Comparison of ENCODE assay signal across 25 cellular contexts in the genomic region with DNA sequence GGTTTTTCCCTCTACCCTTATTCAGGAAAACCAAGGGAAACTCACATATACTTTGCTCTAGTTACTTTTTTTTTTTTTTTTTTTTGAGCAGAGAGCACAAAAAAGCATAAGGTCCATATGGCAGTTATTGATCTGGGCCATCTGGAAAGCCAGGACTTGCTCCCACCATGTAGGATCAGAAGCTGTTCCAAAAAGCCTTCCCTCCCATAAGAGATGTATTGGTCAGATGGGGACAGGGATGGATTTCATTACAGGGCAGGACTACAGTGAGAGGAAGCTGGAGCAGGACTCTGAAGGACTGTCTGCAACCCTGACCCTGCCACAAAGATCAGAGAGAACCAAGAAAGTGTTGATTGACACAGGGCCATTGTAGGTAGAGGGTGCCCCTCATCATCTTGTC. TPM values are rescaled to one million over a fixed set of nuclear protein-coding genes. Genes with fewer than 3 reads are reported as not detected.
DNase-seq lines count a peak whose midpoint lies in the region; ATAC-seq and TF ChIP-seq lines count a peak whose summit lies in the region.
"Had no signal": no experiment of that assay in that cellular context is flagged by ENCODE, and none has a peak within 500 bp of the region (broad histone marks: within the 10 kb centered on the region; RNA-seq: fewer than 3 reads in every experiment).

No MANE protein-coding gene starts in this region.

- H3K27ac Mint-ChIP-seq in nephron progenitor cell = peak overlapping the region; percentile 70
- H3K27ac Mint-ChIP-seq in activated naive CD8-positive, alpha-beta T cell treated with anti-CD3 and anti-CD28 coated beads for 36 hours = no peak overlapping the region
- H3K27ac Mint-ChIP-seq: CD4-positive, alpha-beta T cell had no signal

- no peaks in the 10 kb centered on the region for H3K9me2 ChIP-seq in SK-N-SH

- POLR2A ChIA-PET in SK-N-SH (lab: Yijun Ruan, JAX) = no interaction called here

- H3F3A ChIP-seq in SK-N-SH (replicated peaks; ENCODE audit: insufficient read depth) = no peaks in the 10 kb centered on the region

- H3K9me3 ChIP-seq in SK-N-SH = no peaks in the 10 kb centered on the region
- no peaks in the 10 kb centered on the region for H3K9me3 ChIP-seq in WERI-Rb-1 (ENCODE audit: severe bottlenecking)
- H3K9me3 ChIP-seq: BLaER1, SJCRH30 had no signal

- TF ChIP-seq EP300 in SK-N-SH (IDR thresholded peaks at IDR 0.05; ENCODE audit: borderline replicate concordance in 1 of 2, low read depth in 1 of 2, low read length in 1 of 2) = no peak

- DNase-seq in SK-N-SH = peak; percentile 59
- peak; percentile 77 for DNase-seq in WERI-Rb-1
- no peak for DNase-seq in nephron progenitor cell
- DNase-seq in activated CD4-positive, alpha-beta T cell treated with anti-CD3 and anti-CD28 coated beads for 4 hours = no peak
- no peak for DNase-seq in activated CD4-positive, alpha-beta T cell treated with anti-CD3 and anti-CD28 coated beads, Interleukin-2, amount 50 U/mL, for 48 hours
- no peak for DNase-seq in activated naive CD8-positive, alpha-beta T cell treated with anti-CD3 and anti-CD28 coated beads for 36 hours
- DNase-seq: ACHN; CD4-positive, alpha-beta T cell; COR-L47; DND-41; GOT3; HCEC 1CT; IMR-90; MV-4-11; NCI-H1105 treated with DMSO at 0.1 percent for 48 hours; NCI-H2081 treated with DMSO at 0.1 percent for 48 hours; NCI-H510A treated with DMSO at 0.1 percent for 48 hours; OCI-M1; SJCRH30 had no signal

- H3K4me3 Mint-ChIP-seq in nephron progenitor cell = no peak overlapping the region
- no peak overlapping the region for H3K4me3 Mint-ChIP-seq in activated naive CD8-positive, alpha-beta T cell treated with anti-CD3 and anti-CD28 coated beads for 36 hours
- H3K4me3 Mint-ChIP-seq: CD4-positive, alpha-beta T cell had no signal

- H3K27ac ChIP-seq in SK-N-SH (ENCODE audit: low read depth in 2 of 2, low read length in 1 of 2) (no peak overlapping the region), WERI-Rb-1 (peak overlapping the region; percentile 78)
- H3K27ac ChIP-seq: 22Rv1, BLaER1, KMS-11, SJCRH30 had no signal

- CTCF ChIA-PET in SK-N-SH (lab: Yijun Ruan, JAX) = interaction anchor here (1.2 kb wide), 1 partner anchor 36 kb away, joined by 6 read pairs; no protein-coding TSS in a partner anchor

- peaks cover 54% of the 10 kb centered on the region for H3K4me1 Mint-ChIP-seq in nephron progenitor cell
- H3K4me1 Mint-ChIP-seq in activated naive CD8-positive, alpha-beta T cell treated with anti-CD3 and anti-CD28 coated beads for 36 hours = no peaks in the 10 kb centered on the region

- no peak overlapping the region for H2AFZ ChIP-seq in SK-N-SH (ENCODE audit: low read depth)

- no peaks in the 10 kb centered on the region for H4K20me1 ChIP-seq in SK-N-SH (ENCODE audit: insufficient read depth)
- H4K20me1 ChIP-seq: BLaER1 had no signal

- no peak overlapping the region for H3K9ac ChIP-seq in SK-N-SH
- H3K9ac ChIP-seq: BLaER1, KMS-11 had no signal

- peaks cover 80% of the 10 kb centered on the region for H3K36me3 Mint-ChIP-seq in nephron progenitor cell (ENCODE audit: low read depth)
- no peaks in the 10 kb centered on the region for H3K36me3 Mint-ChIP-seq in activated naive CD8-positive, alpha-beta T cell treated with anti-CD3 and anti-CD28 coated beads for 36 hours

- H3K36me3 ChIP-seq in SK-N-SH (replicated peaks in 1 of 2; ENCODE audit: control insufficient read depth in 1 of 2, insufficient read depth in 2 of 2, low read length in 1 of 2) (peaks cover 59 to 69% of the 10 kb centered on the region in 2 experiments), WERI-Rb-1 (peaks cover 38% of the 10 kb centered on the region)

- ATAC-seq in SK-N-SH treated with all-trans-retinoic acid at 6 μM for 48 hours (no peak), GM18868 (IDR thresholded peaks at IDR 0.05; ENCODE audit: unreplicated experiment) (no peak)
- ATAC-seq: GM12878 had no signal

- no peaks in the 10 kb centered on the region for H3K9me3 Mint-ChIP-seq in nephron progenitor cell
- H3K9me3 Mint-ChIP-seq in activated naive CD8-positive, alpha-beta T cell treated with anti-CD3 and anti-CD28 coated beads for 36 hours = no peaks in the 10 kb centered on the region
- H3K9me3 Mint-ChIP-seq: CD4-positive, alpha-beta T cell had no signal

- TF ChIP-seq CTCF in SK-N-SH (IDR thresholded peaks at IDR 0.05) = no peak
- no peak for TF ChIP-seq CTCF in WERI-Rb-1 (IDR thresholded peaks at IDR 0.05; ENCODE audit: low read depth, low read length)
- TF ChIP-seq CTCF in nephron progenitor cell (IDR thresholded peaks at IDR 0.05) = no peak

- H3K27me3 Mint-ChIP-seq in nephron progenitor cell (ENCODE audit: low read depth, poor library complexity) = peaks cover 4% of the 10 kb centered on the region
- peaks cover 16% of the 10 kb centered on the region for H3K27me3 Mint-ChIP-seq in activated naive CD8-positive, alpha-beta T cell treated with anti-CD3 and anti-CD28 coated beads for 36 hours

- no peaks in the 10 kb centered on the region for H3K79me2 ChIP-seq in SK-N-SH (ENCODE audit: insufficient read depth)

- TF ChIP-seq RAD21 in SK-N-SH (IDR thresholded peaks at IDR 0.05; ENCODE audit: low read length) = no peak

- no peak overlapping the region for H3K4me2 ChIP-seq in SK-N-SH
- H3K4me2 ChIP-seq: BLaER1, KMS-11 had no signal

- no peaks in the 10 kb centered on the region for H3K27me3 ChIP-seq in SK-N-SH (ENCODE audit: insufficient read depth)
- H3K27me3 ChIP-seq in WERI-Rb-1 (ENCODE audit: insufficient read depth, low read depth, severe bottlenecking) = no peaks in the 10 kb centered on the region
- H3K27me3 ChIP-seq: BLaER1, SJCRH30 had no signal

- H3K4me3 ChIP-seq in SK-N-SH (ENCODE audit: low read depth in 2 of 2, low read length in 1 of 2) = no peak overlapping the region
- H3K4me3 ChIP-seq in WERI-Rb-1 (ENCODE audit: low read depth, low read length) = no peak overlapping the region
- H3K4me3 ChIP-seq: BLaER1, GM12878, SJCRH30 had no signal

- peaks cover 4 to 13% of the 10 kb centered on the region in 2 experiments; a peak in 3 of 4 replicates for H3K4me1 ChIP-seq in SK-N-SH (ENCODE audit: control insufficient read depth in 1 of 2, insufficient read depth in 2 of 2, low read depth in 1 of 2, low read length in 1 of 2)
- H3K4me1 ChIP-seq: BLaER1, SJCRH30 had no signal

TF ChIP-seq in SK-N-SH, 30 proteins besides CTCF, POLR2A, EP300 and RAD21:
- TF ChIP-seq FOSL2 (IDR thresholded peaks at IDR 0.05; ENCODE audit: borderline replicate concordance, low read depth) (no peak), MXI1 (IDR thresholded peaks at IDR 0.05; ENCODE audit: low read depth, low read length) (no peak), CHD2 (IDR thresholded peaks at IDR 0.05; ENCODE audit: low read length, partially characterized antibody) (no peak), SMC3 (IDR thresholded peaks at IDR 0.05; ENCODE audit: low read depth, low read length) (no peak)

TF ChIP-seq in SK-N-SH treated with all-trans-retinoic acid at 6 μM for 48 hours, 23 proteins besides CTCF, POLR2A, EP300 and RAD21 (continues in another document):
- TF ChIP-seq SNAI2 (CRISPR knock-in tag; IDR thresholded peaks at IDR 0.05) (no peak), TOX (CRISPR knock-in tag; IDR thresholded peaks at IDR 0.05; ENCODE audit: borderline replicate concordance) (no peak), ESRRG (CRISPR knock-in tag; IDR thresholded peaks at IDR 0.05) (no peak), BACH2 (CRISPR knock-in tag; IDR thresholded peaks at IDR 0.05; ENCODE audit: borderline replicate concordance) (no peak), CSDC2 (CRISPR knock-in tag; IDR thresholded peaks at IDR 0.05) (no peak), ZFP3 (CRISPR knock-in tag; IDR thresholded peaks at IDR 0.05) (no peak), ARNTL (CRISPR knock-in tag; IDR thresholded peaks at IDR 0.05; ENCODE audit: borderline replicate concordance, low read depth) (no peak), RARB (CRISPR knock-in tag; IDR thresholded peaks at IDR 0.05) (no peak)
- TF ChIP-seq, protein P1, sequence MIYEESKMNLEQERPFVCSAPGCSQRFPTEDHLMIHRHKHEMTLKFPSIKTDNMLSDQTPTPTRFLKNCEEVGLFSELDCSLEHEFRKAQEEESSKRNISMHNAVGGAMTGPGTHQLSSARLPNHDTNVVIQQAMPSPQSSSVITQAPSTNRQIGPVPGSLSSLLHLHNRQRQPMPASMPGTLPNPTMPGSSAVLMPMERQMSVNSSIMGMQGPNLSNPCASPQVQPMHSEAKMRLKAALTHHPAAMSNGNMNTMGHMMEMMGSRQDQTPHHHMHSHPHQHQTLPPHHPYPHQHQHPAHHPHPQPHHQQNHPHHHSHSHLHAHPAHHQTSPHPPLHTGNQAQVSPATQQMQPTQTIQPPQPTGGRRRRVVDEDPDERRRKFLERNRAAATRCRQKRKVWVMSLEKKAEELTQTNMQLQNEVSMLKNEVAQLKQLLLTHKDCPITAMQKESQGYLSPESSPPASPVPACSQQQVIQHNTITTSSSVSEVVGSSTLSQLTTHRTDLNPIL (CRISPR knock-in tag; IDR thresholded peaks at IDR 0.05; ENCODE audit: low read depth) = no peak
- TF ChIP-seq, protein P2, sequence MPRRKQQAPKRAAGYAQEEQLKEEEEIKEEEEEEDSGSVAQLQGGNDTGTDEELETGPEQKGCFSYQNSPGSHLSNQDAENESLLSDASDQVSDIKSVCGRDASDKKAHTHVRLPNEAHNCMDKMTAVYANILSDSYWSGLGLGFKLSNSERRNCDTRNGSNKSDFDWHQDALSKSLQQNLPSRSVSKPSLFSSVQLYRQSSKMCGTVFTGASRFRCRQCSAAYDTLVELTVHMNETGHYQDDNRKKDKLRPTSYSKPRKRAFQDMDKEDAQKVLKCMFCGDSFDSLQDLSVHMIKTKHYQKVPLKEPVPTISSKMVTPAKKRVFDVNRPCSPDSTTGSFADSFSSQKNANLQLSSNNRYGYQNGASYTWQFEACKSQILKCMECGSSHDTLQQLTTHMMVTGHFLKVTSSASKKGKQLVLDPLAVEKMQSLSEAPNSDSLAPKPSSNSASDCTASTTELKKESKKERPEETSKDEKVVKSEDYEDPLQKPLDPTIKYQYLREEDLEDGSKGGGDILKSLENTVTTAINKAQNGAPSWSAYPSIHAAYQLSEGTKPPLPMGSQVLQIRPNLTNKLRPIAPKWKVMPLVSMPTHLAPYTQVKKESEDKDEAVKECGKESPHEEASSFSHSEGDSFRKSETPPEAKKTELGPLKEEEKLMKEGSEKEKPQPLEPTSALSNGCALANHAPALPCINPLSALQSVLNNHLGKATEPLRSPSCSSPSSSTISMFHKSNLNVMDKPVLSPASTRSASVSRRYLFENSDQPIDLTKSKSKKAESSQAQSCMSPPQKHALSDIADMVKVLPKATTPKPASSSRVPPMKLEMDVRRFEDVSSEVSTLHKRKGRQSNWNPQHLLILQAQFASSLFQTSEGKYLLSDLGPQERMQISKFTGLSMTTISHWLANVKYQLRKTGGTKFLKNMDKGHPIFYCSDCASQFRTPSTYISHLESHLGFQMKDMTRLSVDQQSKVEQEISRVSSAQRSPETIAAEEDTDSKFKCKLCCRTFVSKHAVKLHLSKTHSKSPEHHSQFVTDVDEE (CRISPR knock-in tag; IDR thresholded peaks at IDR 0.05) = no peak

RNA-seq across cellular contexts. Expression of a gene that starts 57.3 kb away (rescaled TPM):
- 66.9 and 68.8 TPM in 2 replicates for polyA plus RNA-seq in SK-N-SH (2012; rRNA removed)
- polyA plus RNA-seq in SK-N-SH (2012; cell fraction: cytosol; rRNA removed) = 47.4 and 57.6 TPM in 2 replicates
- 48.8 and 59.3 TPM in 2 replicates for polyA plus RNA-seq in SK-N-SH (2012; cell fraction: nucleus; rRNA removed)
- total RNA-seq in activated naive CD8-positive, alpha-beta T cell treated with anti-CD3 and anti-CD28 coated beads for 36 hours = 1 to 10 TPM; 1.1 to 2.0 TPM

Comparison
In these comparisons a context has a peak if more than half of its experiments do, and no peak if none do; other contexts are left out.
1. DNase-seq: peak in SK-N-SH (single experiment) and WERI-Rb-1 (single experiment); none in nephron progenitor cell (single experiment), activated CD4-positive, alpha-beta T cell treated with anti-CD3 and anti-CD28 coated beads for 4 hours (0 of 2), activated CD4-positive, alpha-beta T cell treated with anti-CD3 and anti-CD28 coated beads, Interleukin-2, amount 50 U/mL, for 48 hours (0 of 2) and activated naive CD8-positive, alpha-beta T cell treated with anti-CD3 and anti-CD28 coated beads for 36 hours (single experiment).